Comparison of ENCODE assay signal across 8 cellular contexts in genomic region chr12:125683748-125684381, GRCh38.
DNase-seq lines count a peak whose midpoint lies in the region; ATAC-seq, FAIRE-seq and TF ChIP-seq lines count a peak whose summit lies in the region.

No MANE protein-coding gene starts in this region.

- no peak for TF ChIP-seq POLR2A in K562 (conservative IDR thresholded peaks at IDR 0.05)

- H3K27me3 ChIP-seq in K562 (ENCODE audit: control insufficient read depth in 2 of 2, insufficient read depth in 2 of 2, low read length in 2 of 2): no peaks in the 10 kb centered on the region

- DNase-seq in Calu3: peak; percentile 83
- peak in 1 of 4 experiments; percentile 6 for DNase-seq in K562 (ENCODE audit: extremely low read depth in 1 of 4, low spot score in 3 of 4)
- DNase-seq in putamen (ENCODE audit: low spot score): peak; percentile 26
- DNase-seq in middle frontal gyrus (ENCODE audit: extremely low spot score, low spot score): no peak
- no peak for DNase-seq in DMS79 (lab: John Stamatoyannopoulos, UW)

- no peaks in the 10 kb centered on the region for H3K36me3 Mint-ChIP-seq in Calu3 (ENCODE audit: insufficient read depth, unreplicated experiment)

- H3K9ac ChIP-seq in K562 (ENCODE audit: insufficient read depth in 1 of 2, low read depth in 2 of 2, low read length in 2 of 2): no peak overlapping the region

- peaks cover 8% of the 10 kb centered on the region for H3K27me3 Mint-ChIP-seq in Calu3 (ENCODE audit: unreplicated experiment)

- TF ChIP-seq RAD21 in K562 (CRISPR knock-in tag; conservative IDR thresholded peaks at IDR 0.05 in 1 of 2, IDR thresholded peaks at IDR 0.05 in 1 of 2): no peak

- H3K4me2 ChIP-seq in K562 (ENCODE audit: insufficient read depth, low read length): no peak overlapping the region

- no peaks in the 10 kb centered on the region for H3K4me1 Mint-ChIP-seq in Calu3 (ENCODE audit: low read depth, unreplicated experiment)

- H3K4me3 ChIP-seq in K562: no peak overlapping the region

- H3K36me3 ChIP-seq in K562 (ENCODE audit: control insufficient read depth, insufficient read depth, low read length): no peaks in the 10 kb centered on the region

- H3K27ac Mint-ChIP-seq in Calu3 (ENCODE audit: unreplicated experiment): no peak overlapping the region

- CTCF ChIA-PET in Calu3 (lab: Charles Lee) (no interaction called here), K562 (lab: Yijun Ruan, JAX; ENCODE audit: low intra/inter-chr PET ratio) (no interaction called here)

- 12% methylated on average over 12 of the region's 30 CpGs for WGBS in K562 (ENCODE audit: insufficient coverage, low coverage, missing lambda C conversion rate)

- H3K9me3 Mint-ChIP-seq in Calu3 (ENCODE audit: low read depth, unreplicated experiment): no peaks in the 10 kb centered on the region

- BruUV-seq in Calu3 (replicated peaks; lab: Mats Ljungman, UMichigan) (no TSS peak), K562 (replicated peaks; lab: Mats Ljungman, UMichigan) (no TSS peak)

- H2AFZ ChIP-seq in K562 (ENCODE audit: low read depth, low read length): no peak overlapping the region

- in situ Hi-C loops in K562 (cut with MboI): no loop called here

- H4K20me1 ChIP-seq in K562 (replicated peaks; ENCODE audit: control insufficient read depth, insufficient read depth, low read length): no peaks in the 10 kb centered on the region

- H3K4me3 Mint-ChIP-seq in Calu3 (ENCODE audit: low read depth, unreplicated experiment): no peak overlapping the region

- peak; percentile 80 for ATAC-seq in GM19023 (IDR thresholded peaks at IDR 0.05; ENCODE audit: unreplicated experiment)
- ATAC-seq in HG03520 (IDR thresholded peaks at IDR 0.05; ENCODE audit: unreplicated experiment): peak; percentile 78
- ATAC-seq in K562: peak; percentile 38; the same call in 1 of the 3 replicates
- ATAC-seq in HG02840 (IDR thresholded peaks at IDR 0.05; ENCODE audit: low FRiP score, unreplicated experiment): no peak

- peak; percentile 49 for TF ChIP-seq CTCF in Calu3 (IDR thresholded peaks at IDR 0.05; ENCODE audit: unreplicated experiment)
- peak in 1 of 3 experiments; percentile 31; a peak in 1 of 6 replicates for TF ChIP-seq CTCF in K562 (IDR thresholded peaks at IDR 0.05 in 2 of 3, conservative IDR thresholded peaks at IDR 0.05 in 1 of 3; ENCODE audit: insufficient read depth in 2 of 3, low read depth in 1 of 3, low read length in 3 of 3)

- H3K9me3 ChIP-seq in K562 (replicated peaks; ENCODE audit: control insufficient read depth, insufficient read depth, low read depth, low read length): 0 out of 2 replicates have a peak, but pooled peaks cover 2% of the 10 kb centered on the region

- no peaks in the 10 kb centered on the region for H3K79me2 ChIP-seq in K562 (ENCODE audit: control insufficient read depth, insufficient read depth, low read length)

- no peak for TF ChIP-seq EP300 in K562 (IDR thresholded peaks at IDR 0.05; ENCODE audit: low read length)

- FAIRE-seq in K562 (lab: Jason Lieb, UNC): no peak

- no peaks in the 10 kb centered on the region for H3K9me1 ChIP-seq in K562 (ENCODE audit: control insufficient read depth, insufficient read depth, low read length)

- intact Hi-C loops in Calu3 (cut with micrococcal nuclease; ENCODE audit: unreplicated experiment) (loop anchor here (2.0 kb wide), 1 partner anchor 151 kb away; no protein-coding TSS in a partner anchor), K562 (cut with micrococcal nuclease) (no loop called here)

- POLR2A ChIA-PET in K562 (lab: Yijun Ruan, JAX): no interaction called here

- no peaks in the 10 kb centered on the region for H3K4me1 ChIP-seq in K562 (replicated peaks in 1 of 2; ENCODE audit: control insufficient read depth in 2 of 2, insufficient read depth in 2 of 2, low read length in 2 of 2)

- no peak overlapping the region for H3K27ac ChIP-seq in K562 (ENCODE audit: extremely low read depth, low read depth, low read length)

TF ChIP-seq in K562, 482 proteins besides CTCF, POLR2A, EP300 and RAD21:
- TF ChIP-seq CEBPZ (IDR thresholded peaks at IDR 0.05; ENCODE audit: borderline replicate concordance, low read depth, low read length) (no peak), ZNF668 (CRISPR knock-in tag; IDR thresholded peaks at IDR 0.05) (no peak), CREM (IDR thresholded peaks at IDR 0.05; ENCODE audit: low read depth) (no peak), POLR2H (tag; IDR thresholded peaks at IDR 0.05; ENCODE audit: low read depth) (no peak), ZBTB33 (CRISPR knock-in tag; IDR thresholded peaks at IDR 0.05) (peak; percentile 52; the same call in 1 of the 2 replicates), PKNOX1 (IDR thresholded peaks at IDR 0.05) (no peak), CTCFL (IDR thresholded peaks at IDR 0.05; ENCODE audit: borderline replicate concordance, insufficient read depth, low read depth, low read length, poor library complexity, severe bottlenecking) (peak; percentile 61), RFX1 (IDR thresholded peaks at IDR 0.05) (no peak), ZNF41 (CRISPR knock-in tag; conservative IDR thresholded peaks at IDR 0.05) (no peak)
TF ChIP-seq in K562: peak in this region for 2.

Comparison
In these comparisons a context has a peak if more than half of its experiments do, and no peak if none do; other contexts are left out.
1. DNase-seq: peak in Calu3 (single experiment) and putamen (single experiment); none in middle frontal gyrus (single experiment) and DMS79 (single experiment).